ENCODE assay signal across 1 cellular context in genomic region chr1:84700065-84700464, GRCh38.
TF ChIP-seq lines count a peak whose summit lies in the region.

No MANE protein-coding gene starts in this region.

TF ChIP-seq in GM12878, 131 proteins besides CTCF, POLR2A, EP300 and RAD21 (continued from another document):
- TF ChIP-seq REST (IDR thresholded peaks at IDR 0.05; ENCODE audit: low read depth, low read length) (no peak), HCFC1 (IDR thresholded peaks at IDR 0.05; ENCODE audit: low read length) (no peak)
